In genomic region chr10:30199376-30200018, GRCh38 we compare ENCODE assay signal across 18 cellular contexts.
"Had no signal": no experiment of that assay in that cellular context is flagged by ENCODE, and none has a peak within 500 bp of the region (broad histone marks: within the 10 kb centered on the region; RNA-seq: fewer than 3 reads in every experiment).

No MANE protein-coding gene starts in this region.

- H3K27ac Mint-ChIP-seq: activated B cell treated with CpG ODN at 0.5 μM for 24 hours; activated CD8-positive, alpha-beta T cell treated with anti-CD3 and anti-CD28 coated beads for 36 hours; activated naive CD4-positive, alpha-beta T cell treated with anti-CD3 and anti-CD28 coated beads, Interleukin-2, amount 50 U/mL, for 72 hours; dendritic cell treated with granulocyte-macrophage colony-stimulating factor and Interleukin-4, amounts not matched to agents 40 ng/mL and 50 ng/mL, for 4 days; nephron; T-helper 17 cell had no signal

- DNase-seq: activated B cell treated with CpG ODN at 0.5 μM for 24 hours; activated CD4-positive, alpha-beta T cell treated with anti-CD3 and anti-CD28 coated beads for 48 hours; activated CD8-positive, alpha-beta T cell treated with anti-CD3 and anti-CD28 coated beads for 36 hours; activated effector memory CD4-positive, alpha-beta T cell treated with anti-CD3 and anti-CD28 coated beads, Interleukin-2, amount 50 U/mL, for 16 hours; activated T-cell treated with anti-CD3 and anti-CD28 coated beads, Interleukin-2, amount 50 U/mL, for 48 hours; amniotic stem cell; body of pancreas; mesenchymal stem cell; right lobe of liver; stimulated activated naive CD8-positive, alpha-beta T cell treated with anti-CD3 and anti-CD28 coated beads, Interleukin-15, Interleukin-2, amounts not matched to agents 100 U/mL and 50 U/mL, for 24 hours; T-helper 17 cell; trophoblast cell had no signal

- H3K36me3 Mint-ChIP-seq: activated naive CD4-positive, alpha-beta T cell treated with anti-CD3 and anti-CD28 coated beads, Interleukin-2, amount 50 U/mL, for 72 hours had no signal

- H3K4me3 ChIP-seq: body of pancreas, gastroesophageal sphincter, right lobe of liver, suprapubic skin had no signal

- H3K4me1 ChIP-seq: body of pancreas, gastroesophageal sphincter, right lobe of liver, suprapubic skin had no signal

- H3K9me3 Mint-ChIP-seq: activated B cell treated with CpG ODN at 0.5 μM for 24 hours had no signal

- ATAC-seq: activated CD8-positive, alpha-beta T cell treated with anti-CD3 and anti-CD28 coated beads for 36 hours; activated naive CD4-positive, alpha-beta T cell treated with anti-CD3 and anti-CD28 coated beads, Interleukin-2, amount 50 U/mL, for 72 hours; body of pancreas; gastroesophageal sphincter; left lobe of liver; stimulated activated naive CD8-positive, alpha-beta T cell treated with anti-CD3 and anti-CD28 coated beads, Interleukin-15, Interleukin-2, amounts not matched to agents 100 U/mL and 50 U/mL, for 24 hours; T-helper 17 cell had no signal

- H3K4me1 Mint-ChIP-seq: activated B cell treated with CpG ODN at 0.5 μM for 24 hours, nephron, T-helper 17 cell had no signal

- H3K9me3 ChIP-seq: body of pancreas, right lobe of liver, suprapubic skin had no signal

- H3K36me3 ChIP-seq: gastroesophageal sphincter, right lobe of liver, suprapubic skin had no signal

- H3K4me3 Mint-ChIP-seq: activated B cell treated with CpG ODN at 0.5 μM for 24 hours; activated CD8-positive, alpha-beta T cell treated with anti-CD3 and anti-CD28 coated beads for 36 hours; dendritic cell treated with granulocyte-macrophage colony-stimulating factor and Interleukin-4, amounts not matched to agents 40 ng/mL and 50 ng/mL, for 4 days; nephron; T-helper 17 cell had no signal

- H3K27ac ChIP-seq: body of pancreas, gastroesophageal sphincter, right lobe of liver, suprapubic skin had no signal

- H3K27me3 Mint-ChIP-seq: dendritic cell treated with granulocyte-macrophage colony-stimulating factor and Interleukin-4, amounts not matched to agents 40 ng/mL and 50 ng/mL, for 4 days had no signal
